In the genomic region with DNA sequence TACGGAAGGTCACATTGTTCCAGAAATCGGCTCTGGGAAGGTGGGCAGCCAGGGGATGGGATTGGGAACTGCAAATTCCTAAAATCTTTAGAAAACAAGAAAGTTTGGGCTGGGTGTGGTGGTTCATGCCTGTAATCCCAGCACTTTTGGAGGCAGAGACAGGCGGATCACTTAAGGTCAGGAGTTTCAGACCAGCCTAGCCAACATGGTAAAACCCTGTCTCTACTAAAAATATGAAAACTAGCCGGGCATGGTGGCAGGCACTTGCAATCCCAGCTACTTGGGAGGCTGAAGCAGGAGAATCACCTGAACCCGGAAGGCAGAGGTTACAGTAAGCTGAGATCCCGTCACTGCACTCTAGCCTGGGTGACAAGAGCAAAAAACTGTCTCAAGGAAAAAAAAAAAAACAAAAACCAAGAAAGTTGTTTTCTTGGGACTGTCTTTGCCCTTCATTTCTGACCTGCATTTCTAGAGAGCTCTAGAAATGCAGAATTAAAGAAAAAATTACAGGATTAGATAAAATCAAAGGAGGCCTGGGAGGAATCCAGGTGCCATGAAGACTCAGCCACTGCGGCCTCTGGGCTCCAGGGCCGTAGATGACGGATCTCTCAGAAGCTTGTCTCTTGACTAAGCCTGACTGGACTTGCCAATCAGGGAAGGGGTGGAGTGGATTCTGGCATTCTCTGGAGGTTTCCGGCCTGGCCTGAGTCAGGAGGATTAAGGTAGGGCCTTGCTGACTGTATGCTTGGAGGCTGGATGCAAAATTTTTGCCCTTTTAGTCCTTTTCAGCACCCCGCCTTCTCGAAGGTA, we compare ENCODE assay signal across 8 cellular contexts. TPM values are rescaled to one million over a fixed set of nuclear protein-coding genes. Genes with fewer than 3 reads are reported as not detected.
DNase-seq lines count a peak whose midpoint lies in the region; ATAC-seq, FAIRE-seq and TF ChIP-seq lines count a peak whose summit lies in the region.

No MANE protein-coding gene starts in this region.

- H2AK9ac ChIP-seq in IMR-90 (replicated peaks; ENCODE audit: low read depth, low read length, poor library complexity), result peak overlapping the region; percentile 75

- ATAC-seq in IMR-90 (ENCODE audit: low read depth) (peak; percentile 1; the same call in 1 of the 2 replicates), body of pancreas (peak; percentile 9), HepG2 (no peak), thoracic aorta (ENCODE audit: insufficient number of reproducible peaks, low FRiP score, low read depth) (peak; percentile 48)

- POLR2A ChIA-PET in IMR-90 (lab: Charles Lee; ENCODE audit: unreplicated experiment), result interaction anchor here (0.8 to 9.6 kb wide), 4 partner anchors 9 to 72 kb away, joined by 3 to 400 read pairs (median 17); a partner anchor contains a TSS
- POLR2A ChIA-PET in HepG2 (lab: Yijun Ruan, JAX), result interaction anchor here (1.1 to 27.3 kb wide), 9 partner anchors 9 to 136 kb away, joined by 3 to 1590 read pairs (median 13); a partner anchor contains a TSS

- H4K91ac ChIP-seq in IMR-90 (ENCODE audit: insufficient read depth, low read depth, low read length), result peak overlapping the region; percentile 96

- H3K14ac ChIP-seq in IMR-90 (replicated peaks; ENCODE audit: low read depth, low read length), result peak overlapping the region; percentile 76; the same call in 1 of the 2 replicates

- in situ Hi-C loops in IMR-90 (cut with MboI; ENCODE audit: low sequenced_read_pairs), result no loop called here
- in situ Hi-C loops in HepG2 (cut with HindIII; ENCODE audit: extremely low pct_ligation_motif_present, low pct_unique_long_range_greater_than_20kb), result no loop called here

- peak overlapping the region; percentile 98 for H3K23ac ChIP-seq in IMR-90 (ENCODE audit: low read depth, low read length)

- peak overlapping the region; percentile 98 for H2BK5ac ChIP-seq in IMR-90 (ENCODE audit: low read depth, low read length, poor library complexity, severe bottlenecking)

- H2AFZ ChIP-seq in IMR-90 (replicated peaks; ENCODE audit: low read length, poor library complexity) (peak overlapping the region; percentile 52), HepG2 (ENCODE audit: low read length) (no peak overlapping the region)

- DNase-seq in CD1c-positive myeloid dendritic cell (ENCODE audit: extremely low spot score) (peak; percentile 38), IMR-90 (peak; percentile 97), body of pancreas (peak; percentile 63 to 90 (median 78)), HepG2 (ENCODE audit: low spot score) (peak; percentile 80), thoracic aorta (ENCODE audit: low spot score) (peak; percentile 80), middle frontal gyrus (ENCODE audit: extremely low spot score, low spot score) (no peak)
- no peak for DNase-seq in stimulated activated CD4-positive, alpha-beta T cell treated with anti-CD3 and anti-CD28 coated beads, Interleukin-1b, Interleukin-23, amount 100 ng/mL, for 48 hours
- no peak for DNase-seq in effector CD8-positive, alpha-beta T cell (lab: John Stamatoyannopoulos, UW)

- peak overlapping the region; percentile 92 for H3K56ac ChIP-seq in IMR-90 (ENCODE audit: extremely low read depth, insufficient read depth, low read length)

- H2BK20ac ChIP-seq in IMR-90 (ENCODE audit: low read depth, low read length), result peak overlapping the region; percentile 76

- H3K27ac ChIP-seq in IMR-90 (ENCODE audit: insufficient read depth, low read length) (peak overlapping the region; percentile 98), body of pancreas (peak overlapping the region; percentile 79 to 98 (median 92)), HepG2 (ENCODE audit: extremely low read length, insufficient read depth, low read length) (peak overlapping the region; percentile 48), thoracic aorta (peak overlapping the region; percentile 99 to 100)

- peak overlapping the region; percentile 100 for H3K4ac ChIP-seq in IMR-90 (ENCODE audit: low read depth, low read length)

- BruUV-seq in IMR-90 (replicated peaks; lab: Mats Ljungman, UMichigan), result TSS peak; percentile 29
- no TSS peak for BruUV-seq in HepG2 (replicated peaks; lab: Mats Ljungman, UMichigan)

- no peak overlapping the region for H3K4me3 ChIP-seq in IMR-90 (ENCODE audit: insufficient read depth, low read depth, low read length)
- no peak overlapping the region for H3K4me3 ChIP-seq in body of pancreas
- peak overlapping the region; percentile 22 to 55 (median 41); a peak in 5 of 6 replicates for H3K4me3 ChIP-seq in HepG2 (replicated peaks in 1 of 3; ENCODE audit: insufficient read depth in 1 of 3, low read depth in 2 of 3, low read length in 3 of 3)
- peak overlapping the region; percentile 50 for H3K4me3 ChIP-seq in thoracic aorta

- peak overlapping the region; percentile 100 for H2AK5ac ChIP-seq in IMR-90 (ENCODE audit: low read depth, low read length)

- peak overlapping the region; percentile 92 for H3K18ac ChIP-seq in IMR-90 (ENCODE audit: low read depth, low read length)

- H4K5ac ChIP-seq in IMR-90 (ENCODE audit: low read depth, low read length), result peak overlapping the region; percentile 40

- peak; percentile 25; the same call in 1 of the 2 replicates for TF ChIP-seq POLR2A in IMR-90 (IDR thresholded peaks at IDR 0.05; ENCODE audit: low read depth, low read length)
- TF ChIP-seq POLR2A in body of pancreas (IDR thresholded peaks at IDR 0.05), result peak in 2 of 3 donors; percentile 10 to 34
- TF ChIP-seq POLR2A in HepG2 (IDR thresholded peaks at IDR 0.05; ENCODE audit: insufficient read depth in 1 of 2, low read depth in 2 of 2, low read length in 2 of 2), result 0 out of 4 replicates have a peak, but pooled peaks of 1 of the 2 experiments have one; percentile 18

- intact Hi-C loops in IMR-90 (cut with micrococcal nuclease), result no loop called here
- intact Hi-C loops in body of pancreas (cut with DNase I), result no loop called here
- intact Hi-C loops in HepG2 (cut with micrococcal nuclease; ENCODE audit: unreplicated experiment), result no loop called here

- H3K79me2 ChIP-seq in HepG2 (ENCODE audit: insufficient read depth, low read length), result peaks cover 13% of the 10 kb centered on the region

- H4K8ac ChIP-seq in IMR-90 (ENCODE audit: low read depth in 2 of 2, low read length in 2 of 2), result peak overlapping the region; percentile 56 to 97

- H4K20me1 ChIP-seq in IMR-90 (ENCODE audit: insufficient read depth, low read length), result no peaks in the 10 kb centered on the region; the same call in 1 of the 2 replicates
- no peaks in the 10 kb centered on the region for H4K20me1 ChIP-seq in HepG2 (ENCODE audit: insufficient read depth, low read length)

- peak overlapping the region; percentile 99 for H2BK120ac ChIP-seq in IMR-90 (ENCODE audit: low read depth, low read length)

- CTCF ChIA-PET in IMR-90 (lab: Yijun Ruan, JAX), result interaction anchor here (0.5 to 2.4 kb wide), 3 partner anchors 14 to 28 kb away, joined by 6 to 11 read pairs (median 8); no protein-coding TSS in a partner anchor
- CTCF ChIA-PET in HepG2 (lab: Yijun Ruan, JAX; ENCODE audit: low intra/inter-chr PET ratio, low total read pairs), result no interaction called here

- H3K4me1 ChIP-seq in IMR-90 (ENCODE audit: control insufficient read depth, insufficient read depth, low read length) (peaks cover 45% of the 10 kb centered on the region), body of pancreas (peaks cover 86% of the 10 kb centered on the region), HepG2 (ENCODE audit: insufficient read depth, low read length) (peaks cover 75% of the 10 kb centered on the region), thoracic aorta (ENCODE audit: control insufficient read depth in 1 of 2, low read depth in 2 of 2) (peaks cover 78 to 90% of the 10 kb centered on the region in 2 donors)

- H3K9me1 ChIP-seq in IMR-90 (ENCODE audit: insufficient read depth, low read length), result peaks cover 14% of the 10 kb centered on the region

- WGBS in IMR-90 (ENCODE audit: extremely low coverage in 2 of 2, insufficient read length in 1 of 2), 2 experiments, result 28% methylated on average over 7 of the region's 12 CpGs; no CpG with 5 or more reads in 1 of the 2 experiments
- 47 to 53% methylated on average over 12 of the region's 12 CpGs for WGBS in body of pancreas, 2 donors
- WGBS in HepG2 (ENCODE audit: low lambda C conversion rate), result 16% methylated on average over 12 of the region's 12 CpGs

- dilution Hi-C loops in IMR-90 (cut with HindIII; ENCODE audit: low sequenced_read_pairs, unreplicated experiment), result no loop called here

- no peak for TF ChIP-seq CTCF in IMR-90 (conservative IDR thresholded peaks at IDR 0.05; ENCODE audit: low read depth, low read length)
- TF ChIP-seq CTCF in body of pancreas (IDR thresholded peaks at IDR 0.05), result no peak
- TF ChIP-seq CTCF in HepG2 (CRISPR knock-in tag; IDR thresholded peaks at IDR 0.05), result no peak
- TF ChIP-seq CTCF in thoracic aorta (IDR thresholded peaks at IDR 0.05), result no peak

- no peak; a peak in 1 of 4 replicates for TF ChIP-seq EP300 in HepG2 (IDR thresholded peaks at IDR 0.05; ENCODE audit: low read depth in 2 of 2, low read length in 2 of 2)
- TF ChIP-seq EP300 in HepG2 (CRISPR knock-in tag; IDR thresholded peaks at IDR 0.05; ENCODE audit: borderline replicate concordance), result no peak

- peaks cover 6 to 55% of the 10 kb centered on the region in 2 experiments; a peak in 3 of 4 replicates for H3K79me1 ChIP-seq in IMR-90 (ENCODE audit: low read depth in 1 of 2, low read length in 2 of 2)

- FAIRE-seq in HepG2 (lab: Jason Lieb, UNC), result peak; percentile 84

- peak overlapping the region; percentile 95; the same call in 2 of the 3 replicates for H2BK15ac ChIP-seq in IMR-90 (ENCODE audit: low read depth, low read length)

- H3K4me2 ChIP-seq in IMR-90 (ENCODE audit: low read depth, low read length) (peak overlapping the region; percentile 43), HepG2 (ENCODE audit: low read depth, low read length) (peak overlapping the region; percentile 86)

- TF ChIP-seq RAD21 in IMR-90 (IDR thresholded peaks at IDR 0.05; ENCODE audit: low read length) (peak; percentile 30; the same call in 1 of the 2 replicates), HepG2 (CRISPR knock-in tag; IDR thresholded peaks at IDR 0.05) (no peak)

- H3K27me3 ChIP-seq in IMR-90 (ENCODE audit: control insufficient read depth, insufficient read depth, low read length) (no peaks in the 10 kb centered on the region), body of pancreas (no peaks in the 10 kb centered on the region), HepG2 (ENCODE audit: control insufficient read depth in 1 of 2, insufficient read depth in 2 of 2, low read length in 2 of 2) (no peaks in the 10 kb centered on the region; a peak in 1 of 5 replicates), thoracic aorta (replicated peaks; ENCODE audit: insufficient read depth) (no peaks in the 10 kb centered on the region)

- H3K9me3 ChIP-seq in IMR-90 (ENCODE audit: control insufficient read depth, insufficient read depth, low read length) (no peaks in the 10 kb centered on the region), body of pancreas (no peaks in the 10 kb centered on the region), HepG2 (ENCODE audit: low read length) (no peaks in the 10 kb centered on the region), thoracic aorta (no peaks in the 10 kb centered on the region)

- no peaks in the 10 kb centered on the region for H3K36me3 ChIP-seq in IMR-90 (ENCODE audit: control insufficient read depth, insufficient read depth, low read length)
- H3K36me3 ChIP-seq in body of pancreas (replicated peaks in 1 of 2; ENCODE audit: insufficient read depth in 1 of 2, low read depth in 2 of 2), result no peaks in the 10 kb centered on the region
- H3K36me3 ChIP-seq in HepG2 (replicated peaks in 1 of 2; ENCODE audit: control insufficient read depth in 1 of 2, insufficient read depth in 2 of 2, low read length in 2 of 2), result no peaks in the 10 kb centered on the region
- no peaks in the 10 kb centered on the region for H3K36me3 ChIP-seq in thoracic aorta

- H3K9ac ChIP-seq in IMR-90 (ENCODE audit: low read depth, low read length) (peak overlapping the region; percentile 57), HepG2 (ENCODE audit: insufficient read depth, low read depth, low read length) (peak overlapping the region; percentile 49)

RNA-seq across cellular contexts. Expression of a gene that starts 5.3 kb away (rescaled TPM):
- total RNA-seq in IMR-90 (2012; rRNA removed) (3,569 and 5,244 TPM in 2 replicates), body of pancreas (over 10,000 TPM; 10,129 to 14,092 TPM), HepG2 (2016; rRNA removed; fragmentation: Illumina TruSeq; extraction: Trizol) (302 and 1,237 TPM in 2 replicates), thoracic aorta (over 10,000 TPM; 20,776 to 38,952 TPM)
- polyA plus RNA-seq in IMR-90 (2012; rRNA removed) (430 and 636 TPM in 2 replicates), HepG2 (2011; rRNA removed) (143 and 217 TPM in 2 replicates)
- polyA plus RNA-seq in IMR-90 (2012; cell fraction: cytosol; rRNA removed), result 4.7 and 16.7 TPM in 2 replicates
- 481 and 5,232 TPM in 2 replicates for polyA plus RNA-seq in IMR-90 (2012; cell fraction: nucleus; rRNA removed; ENCODE audit: low replicate concordance)
- total RNA-seq in HepG2 (2016; cell fraction: cytosol; rRNA removed; fragmentation: Illumina TruSeq; extraction: Trizol; ENCODE audit: low read depth), result 281 and 317 TPM in 2 replicates
- total RNA-seq in HepG2 (2016; cell fraction: insoluble cytoplasmic fraction; rRNA removed; fragmentation: Illumina TruSeq; extraction: Trizol), result 283 and 1,071 TPM in 2 replicates
- total RNA-seq in HepG2 (2016; cell fraction: membrane; rRNA removed; fragmentation: Illumina TruSeq; extraction: Trizol), result 241 and 289 TPM in 2 replicates
- total RNA-seq in HepG2 (2016; cell fraction: nucleus; rRNA removed; fragmentation: Illumina TruSeq; extraction: Trizol), result 8,751 and 9,202 TPM in 2 replicates
- polyA plus RNA-seq in HepG2 (2011; cell fraction: cytosol; rRNA removed), result 13.0 and 14.3 TPM in 2 replicates
- 1,021 and 1,816 TPM in 2 replicates for polyA plus RNA-seq in HepG2 (2011; cell fraction: nucleus; rRNA removed)
- polyA plus RNA-seq in HepG2 (2012), result 177 and 330 TPM in 2 replicates
- polyA plus RNA-seq in HepG2 (2016; cell fraction: cytosol; fragmentation: Illumina TruSeq; extraction: Trizol; ENCODE audit: low read depth), result 1.1 and 1.4 TPM in 2 replicates
- 3.9 and 6.5 TPM in 2 replicates for polyA plus RNA-seq in HepG2 (2016; cell fraction: insoluble cytoplasmic fraction; fragmentation: Illumina TruSeq; extraction: Trizol; ENCODE audit: low read depth)
- 1.8 and 10.3 TPM in 2 replicates for polyA plus RNA-seq in HepG2 (2016; cell fraction: membrane; fragmentation: Illumina TruSeq; extraction: Trizol; ENCODE audit: low read depth)
- polyA plus RNA-seq in HepG2 (2016; cell fraction: nucleus; fragmentation: Illumina TruSeq; extraction: Trizol; ENCODE audit: insufficient read depth, low read depth), result 153 and 182 TPM in 2 replicates
- polyA minus RNA-seq in HepG2 (2011; rRNA and poly(A)+ RNA removed; ENCODE audit: low replicate concordance), result 900 and 8,115 TPM in 2 replicates
- polyA minus RNA-seq in HepG2 (2011; cell fraction: cytosol; rRNA and poly(A)+ RNA removed), result 295 and 335 TPM in 2 replicates
- polyA minus RNA-seq in HepG2 (2011; cell fraction: nucleus; rRNA and poly(A)+ RNA removed), result 13,373 and 18,071 TPM in 2 replicates

RNA-seq across cellular contexts. Expression of a gene that starts 31.3 kb away (rescaled TPM):
- total RNA-seq in IMR-90 (2012; rRNA removed), result 95.8 and 96.4 TPM in 2 replicates
- polyA plus RNA-seq in IMR-90 (2012; rRNA removed), result 150 and 172 TPM in 2 replicates
- polyA plus RNA-seq in IMR-90 (2012; cell fraction: cytosol; rRNA removed), result 166 and 172 TPM in 2 replicates
- 173 and 359 TPM in 2 replicates for polyA plus RNA-seq in IMR-90 (2012; cell fraction: nucleus; rRNA removed; ENCODE audit: low replicate concordance)
- total RNA-seq in body of pancreas, result 10 to 100 TPM; 55.0 to 62.3 TPM
- 61.7 and 65.9 TPM in 2 replicates for total RNA-seq in HepG2 (2016; rRNA removed; fragmentation: Illumina TruSeq; extraction: Trizol)
- total RNA-seq in HepG2 (2016; cell fraction: cytosol; rRNA removed; fragmentation: Illumina TruSeq; extraction: Trizol; ENCODE audit: low read depth), result 25.8 and 30.8 TPM in 2 replicates
- 61.5 and 71.8 TPM in 2 replicates for total RNA-seq in HepG2 (2016; cell fraction: insoluble cytoplasmic fraction; rRNA removed; fragmentation: Illumina TruSeq; extraction: Trizol)
- total RNA-seq in HepG2 (2016; cell fraction: membrane; rRNA removed; fragmentation: Illumina TruSeq; extraction: Trizol), result 42.4 and 48.2 TPM in 2 replicates
- 43.2 and 44.5 TPM in 2 replicates for total RNA-seq in HepG2 (2016; cell fraction: nucleus; rRNA removed; fragmentation: Illumina TruSeq; extraction: Trizol)
- 103 and 122 TPM in 2 replicates for polyA plus RNA-seq in HepG2 (2011; rRNA removed)
- polyA plus RNA-seq in HepG2 (2011; cell fraction: cytosol; rRNA removed), result 86.0 and 134 TPM in 2 replicates
- polyA plus RNA-seq in HepG2 (2011; cell fraction: nucleus; rRNA removed), result 217 and 274 TPM in 2 replicates
- polyA plus RNA-seq in HepG2 (2012), result 38.8 and 49.2 TPM in 2 replicates
- 18.7 and 21.2 TPM in 2 replicates for polyA plus RNA-seq in HepG2 (2016; cell fraction: cytosol; fragmentation: Illumina TruSeq; extraction: Trizol; ENCODE audit: low read depth)
- polyA plus RNA-seq in HepG2 (2016; cell fraction: insoluble cytoplasmic fraction; fragmentation: Illumina TruSeq; extraction: Trizol; ENCODE audit: low read depth), result 66.5 and 66.9 TPM in 2 replicates
- polyA plus RNA-seq in HepG2 (2016; cell fraction: membrane; fragmentation: Illumina TruSeq; extraction: Trizol; ENCODE audit: low read depth), result 31.2 and 33.8 TPM in 2 replicates
- polyA plus RNA-seq in HepG2 (2016; cell fraction: nucleus; fragmentation: Illumina TruSeq; extraction: Trizol; ENCODE audit: insufficient read depth, low read depth), result 90.8 and 91.5 TPM in 2 replicates
- 110 and 139 TPM in 2 replicates for polyA minus RNA-seq in HepG2 (2011; rRNA and poly(A)+ RNA removed; ENCODE audit: low replicate concordance)
- polyA minus RNA-seq in HepG2 (2011; cell fraction: cytosol; rRNA and poly(A)+ RNA removed), result 43.9 and 59.3 TPM in 2 replicates
- 34.2 and 36.4 TPM in 2 replicates for polyA minus RNA-seq in HepG2 (2011; cell fraction: nucleus; rRNA and poly(A)+ RNA removed)
- 100 to 1,000 TPM in 1 of 2 donors, 10 to 100 TPM in 1; 96.8 to 106 TPM for total RNA-seq in thoracic aorta

Comparison
In these comparisons a context has a peak if more than half of its experiments do, and no peak if none do; other contexts are left out.
1. DNase-seq: peak in CD1c-positive myeloid dendritic cell (single experiment), IMR-90 (single experiment), body of pancreas (4 of 4), HepG2 (single experiment) and thoracic aorta (single experiment); none in stimulated activated CD4-positive, alpha-beta T cell treated with anti-CD3 and anti-CD28 coated beads, Interleukin-1b, Interleukin-23, amount 100 ng/mL, for 48 hours (single experiment), effector CD8-positive, alpha-beta T cell (single experiment) and middle frontal gyrus (single experiment).
2. H3K27ac ChIP-seq: peak in every context shown above with its lines; median percentile 100 in thoracic aorta; 98 in IMR-90; 92 in body of pancreas; 48 in HepG2.
3. H3K4me3 ChIP-seq: peak in HepG2 (3 of 3) and thoracic aorta (single experiment); none in IMR-90 (single experiment) and body of pancreas (0 of 2).